Comparison of ENCODE assay signal across 19 cellular contexts in the genomic region with DNA sequence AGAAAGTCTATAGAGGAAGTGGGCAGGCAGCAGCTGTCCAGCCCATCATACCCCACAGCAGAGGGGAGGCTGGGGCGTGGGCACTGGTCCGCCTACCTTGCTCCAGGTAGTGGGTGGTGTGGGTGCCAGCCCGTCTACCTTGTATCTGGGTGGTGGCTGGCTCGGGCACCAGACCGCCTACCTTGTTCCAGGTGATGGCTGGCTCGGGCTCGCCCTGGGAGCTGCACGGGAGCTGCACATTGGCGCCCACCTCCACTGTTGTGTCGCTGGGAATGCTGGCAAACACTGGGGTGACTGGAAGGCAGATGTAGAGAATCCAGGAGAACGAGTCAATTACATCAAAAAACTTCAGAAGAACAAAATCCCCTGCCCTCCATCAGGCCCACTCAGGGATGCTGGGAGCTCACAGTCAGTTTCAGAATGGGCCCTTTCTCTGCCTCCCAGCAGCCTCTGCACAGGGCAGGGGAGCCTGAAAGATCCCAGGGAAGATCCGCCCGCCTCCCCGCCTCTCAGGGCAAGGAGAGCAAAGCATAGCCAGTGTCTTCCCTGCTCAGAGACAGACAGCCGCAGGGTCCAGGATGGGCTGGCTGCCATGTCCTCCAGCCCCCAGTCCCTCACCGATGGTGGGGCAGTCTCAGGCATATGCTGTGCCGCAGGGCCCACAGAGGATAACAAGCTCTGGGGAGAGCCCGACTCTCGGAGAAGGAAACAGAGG.
A peak's percentile ranks its signal among the peaks of the same experiment; 100 is the strongest.
DNase-seq lines count a peak whose midpoint lies in the region; ATAC-seq and TF ChIP-seq lines count a peak whose summit lies in the region.
"Had no signal": no experiment of that assay in that cellular context is flagged by ENCODE, and none has a peak within 500 bp of the region (broad histone marks: within the 10 kb centered on the region; RNA-seq: fewer than 3 reads in every experiment).

No MANE protein-coding gene starts in this region.

- ATAC-seq in natural killer cell treated with Interleukin-12 subunit alpha and Interleukin-12 subunit beta and Interleukin-15 and Interleukin-18, amount 100 ng/mL, for 72 hours: no peak
- ATAC-seq in natural killer cell (no peak), left ventricle myocardium superior (no peak), HG03139 (IDR thresholded peaks at IDR 0.05; ENCODE audit: unreplicated experiment) (no peak)
- ATAC-seq: PC-3 had no signal

- whole genome bisulfite sequencing in GM23248 (ENCODE audit: low coverage in 1 of 2, low lambda C conversion rate in 2 of 2, missing lambda C conversion rate in 2 of 2), 2 experiments: 98 to 100% methylated on average over 18 to 19 of the region's 19 CpGs

- H3K27ac ChIP-seq in osteoblast (ENCODE audit: low read depth, low read length): no peak overlapping the region
- H3K27ac ChIP-seq in GM23248: no peak overlapping the region
- H3K27ac ChIP-seq: KMS-11 had no signal

- H3K4me2 ChIP-seq in osteoblast (ENCODE audit: insufficient read depth, low read length): no peak overlapping the region
- no peak overlapping the region for H3K4me2 ChIP-seq in GM23248 (ENCODE audit: unreplicated experiment)
- H3K4me2 ChIP-seq: KMS-11 had no signal

- H4K20me1 ChIP-seq in osteoblast (ENCODE audit: insufficient read depth, low read length) (peaks cover 5% of the 10 kb centered on the region), GM23248 (ENCODE audit: insufficient read depth) (no peaks in the 10 kb centered on the region)

- H3K4me1 ChIP-seq in osteoblast (ENCODE audit: insufficient read depth, low read length): no peaks in the 10 kb centered on the region
- H3K4me1 ChIP-seq in GM23248 (ENCODE audit: insufficient read depth): no peaks in the 10 kb centered on the region

- H3K36me3 ChIP-seq in osteoblast (ENCODE audit: insufficient read depth, low read length): peaks cover 69% of the 10 kb centered on the region
- peaks cover 46% of the 10 kb centered on the region for H3K36me3 ChIP-seq in GM23248 (ENCODE audit: low read depth)

- DNase-seq in natural killer cell treated with Interleukin-12 subunit alpha and Interleukin-12 subunit beta and Interleukin-15 and Interleukin-18, amount 100 ng/mL, for 72 hours (ENCODE audit: low spot score): peak; percentile 53
- DNase-seq in natural killer cell: no peak
- DNase-seq in left ventricle myocardium superior: peak; percentile 21
- DNase-seq in osteoblast (ENCODE audit: insufficient read length, low spot score, missing footprints): peak; percentile 43
- DNase-seq in GM23248: no peak
- DNase-seq in RPMI8226: no peak
- no peak for DNase-seq in HFFc6
- DNase-seq: AML-193, Calu3, HCEC 1CT, MG63, NCI-H1092 treated with DMSO at 0.1 percent for 48 hours, NCI-H1694, NCI-H2107, PC-3, SHP77 treated with DMSO at 0.1 percent for 48 hours had no signal

- intact Hi-C loops in natural killer cell (cut with micrococcal nuclease) (no loop called here), left ventricle myocardium superior (cut with micrococcal nuclease) (no loop called here)

- H3K9me3 Mint-ChIP-seq in natural killer cell treated with Interleukin-12 subunit alpha and Interleukin-12 subunit beta and Interleukin-15 and Interleukin-18, amount 100 ng/mL, for 72 hours: no peaks in the 10 kb centered on the region
- no peaks in the 10 kb centered on the region for H3K9me3 Mint-ChIP-seq in natural killer cell
- no peaks in the 10 kb centered on the region for H3K9me3 Mint-ChIP-seq in HFFc6
- H3K9me3 Mint-ChIP-seq: CD4-positive, alpha-beta T cell had no signal

- no peak overlapping the region for H3K4me3 Mint-ChIP-seq in natural killer cell treated with Interleukin-12 subunit alpha and Interleukin-12 subunit beta and Interleukin-15 and Interleukin-18, amount 100 ng/mL, for 72 hours
- H3K4me3 Mint-ChIP-seq in natural killer cell (no peak overlapping the region), HFFc6 (no peak overlapping the region)
- H3K4me3 Mint-ChIP-seq: CD4-positive, alpha-beta T cell had no signal

- H3K4me3 ChIP-seq in osteoblast (ENCODE audit: insufficient read depth, low read length): no peak overlapping the region
- no peak overlapping the region for H3K4me3 ChIP-seq in GM23248
- H3K4me3 ChIP-seq: MG63 had no signal

- H3K4me1 Mint-ChIP-seq in natural killer cell treated with Interleukin-12 subunit alpha and Interleukin-12 subunit beta and Interleukin-15 and Interleukin-18, amount 100 ng/mL, for 72 hours (ENCODE audit: low read depth in 2 of 2): no peaks in the 10 kb centered on the region
- no peaks in the 10 kb centered on the region for H3K4me1 Mint-ChIP-seq in natural killer cell
- no peaks in the 10 kb centered on the region for H3K4me1 Mint-ChIP-seq in HFFc6 (ENCODE audit: low read depth)

- H3K27me3 Mint-ChIP-seq in natural killer cell treated with Interleukin-12 subunit alpha and Interleukin-12 subunit beta and Interleukin-15 and Interleukin-18, amount 100 ng/mL, for 72 hours: no peaks in the 10 kb centered on the region
- H3K27me3 Mint-ChIP-seq in natural killer cell (ENCODE audit: low read depth in 2 of 2) (peaks cover 0 to 4% of the 10 kb centered on the region in 2 donors), HFFc6 (ENCODE audit: insufficient read depth) (peaks cover 5% of the 10 kb centered on the region)

- no peaks in the 10 kb centered on the region for H3K9me3 ChIP-seq in osteoblast (ENCODE audit: low read depth, low read length)
- no peaks in the 10 kb centered on the region for H3K9me3 ChIP-seq in GM23248 (ENCODE audit: low read depth)
- H3K9me3 ChIP-seq: MG63 had no signal

- TF ChIP-seq CTCF in natural killer cell (IDR thresholded peaks at IDR 0.05): no peak
- TF ChIP-seq CTCF in osteoblast (IDR thresholded peaks at IDR 0.05; ENCODE audit: extremely low read depth, low read depth, low read length): no peak
- no peak for TF ChIP-seq CTCF in HFFc6 (IDR thresholded peaks at IDR 0.05)

- no peaks in the 10 kb centered on the region for H3F3A ChIP-seq in GM23248 (ENCODE audit: insufficient read depth)

- no peaks in the 10 kb centered on the region for H3K36me3 Mint-ChIP-seq in natural killer cell treated with Interleukin-12 subunit alpha and Interleukin-12 subunit beta and Interleukin-15 and Interleukin-18, amount 100 ng/mL, for 72 hours
- H3K36me3 Mint-ChIP-seq in natural killer cell (no peaks in the 10 kb centered on the region), HFFc6 (ENCODE audit: low read depth) (peaks cover 28% of the 10 kb centered on the region)

- H2AFZ ChIP-seq in osteoblast (ENCODE audit: low read length) (no peak overlapping the region), GM23248 (no peak overlapping the region)

- no peaks in the 10 kb centered on the region for H3K79me2 ChIP-seq in osteoblast (ENCODE audit: insufficient read depth, low read length)
- peaks cover 7% of the 10 kb centered on the region; the same call in 1 of the 2 replicates for H3K79me2 ChIP-seq in GM23248 (ENCODE audit: insufficient read depth)

- H3K27ac Mint-ChIP-seq in natural killer cell treated with Interleukin-12 subunit alpha and Interleukin-12 subunit beta and Interleukin-15 and Interleukin-18, amount 100 ng/mL, for 72 hours: no peak overlapping the region
- H3K27ac Mint-ChIP-seq in natural killer cell (no peak overlapping the region), HFFc6 (no peak overlapping the region)
- H3K27ac Mint-ChIP-seq: CD4-positive, alpha-beta T cell had no signal

- in situ Hi-C loops in GM23248 (cut with MboI): no loop called here

- no peak overlapping the region for H3K9ac ChIP-seq in GM23248
- H3K9ac ChIP-seq: KMS-11 had no signal

- no peaks in the 10 kb centered on the region for H3K27me3 ChIP-seq in osteoblast (ENCODE audit: insufficient read depth, low read length)
- no peaks in the 10 kb centered on the region for H3K27me3 ChIP-seq in GM23248 (replicated peaks; ENCODE audit: insufficient read depth)
- H3K27me3 ChIP-seq: MG63 had no signal

- H3K9me2 ChIP-seq in GM23248 (ENCODE audit: insufficient read depth): no peaks in the 10 kb centered on the region

Comparison
In these comparisons a context has a peak if more than half of its experiments do, and no peak if none do; other contexts are left out.
1. DNase-seq: peak in natural killer cell treated with Interleukin-12 subunit alpha and Interleukin-12 subunit beta and Interleukin-15 and Interleukin-18, amount 100 ng/mL, for 72 hours (single experiment), left ventricle myocardium superior (single experiment) and osteoblast (single experiment); none in natural killer cell (single experiment), GM23248 (single experiment), RPMI8226 (single experiment) and HFFc6 (single experiment).